1 cellular context compared by ENCODE assay signal in the genomic region with DNA sequence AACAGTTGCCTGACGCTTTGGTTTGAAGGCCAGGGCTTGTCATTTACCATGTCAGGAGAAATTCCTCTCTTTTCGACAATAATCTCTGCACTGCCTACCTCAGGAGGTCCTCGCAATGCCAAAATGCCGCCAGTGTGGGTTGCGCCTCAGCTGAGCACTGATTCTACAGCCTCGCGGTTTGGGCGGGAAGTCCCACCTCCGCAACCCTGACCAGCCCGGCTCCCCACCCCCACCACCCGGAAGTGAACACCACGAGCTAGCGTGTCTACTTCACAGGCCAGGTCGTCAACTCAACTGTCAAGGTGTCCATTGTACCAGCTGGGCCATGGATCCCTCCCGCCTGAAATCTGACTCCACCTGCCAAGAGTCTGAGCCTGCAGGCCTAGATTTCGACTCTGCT.
TF ChIP-seq lines count a peak whose summit lies in the region.

TSS of gene TPD52L3 (plus strand) at position 273 of the 400 bp plus-strand sequence. CDS start 221 bp downstream, outside the sequence.

TF ChIP-seq in H1, 55 proteins besides CTCF, POLR2A, EP300 and RAD21:
- TF ChIP-seq, protein P1, sequence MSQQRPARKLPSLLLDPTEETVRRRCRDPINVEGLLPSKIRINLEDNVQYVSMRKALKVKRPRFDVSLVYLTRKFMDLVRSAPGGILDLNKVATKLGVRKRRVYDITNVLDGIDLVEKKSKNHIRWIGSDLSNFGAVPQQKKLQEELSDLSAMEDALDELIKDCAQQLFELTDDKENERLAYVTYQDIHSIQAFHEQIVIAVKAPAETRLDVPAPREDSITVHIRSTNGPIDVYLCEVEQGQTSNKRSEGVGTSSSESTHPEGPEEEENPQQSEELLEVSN (IDR thresholded peaks at IDR 0.05), result peak; percentile 80
- TF ChIP-seq BACH1 (IDR thresholded peaks at IDR 0.05; ENCODE audit: low read length), result no peak
